Comparison of ENCODE assay signal across 20 cellular contexts in the genomic region with DNA sequence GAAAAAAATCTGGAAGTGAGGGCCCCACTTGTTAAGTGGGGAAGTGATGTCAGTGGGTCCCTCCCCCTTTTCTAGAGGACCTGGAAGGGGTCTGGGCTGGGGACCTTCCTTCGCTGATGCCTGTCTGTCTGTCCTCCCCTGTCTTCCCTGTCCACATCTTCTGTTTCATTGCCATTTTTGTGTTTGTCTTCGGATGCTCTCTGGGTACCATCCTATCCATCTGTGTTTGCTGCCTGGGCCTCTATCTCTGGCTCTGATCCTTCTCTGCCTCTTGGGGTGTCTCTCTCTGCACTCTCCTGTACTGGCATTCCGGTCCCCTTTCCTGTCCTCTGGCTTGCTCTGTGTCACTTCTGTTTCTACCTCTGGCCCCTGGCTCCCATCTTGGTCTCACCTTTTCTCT. TPM values are rescaled to one million over a fixed set of nuclear protein-coding genes. Genes with fewer than 3 reads are reported as not detected.
A peak's percentile ranks its signal among the peaks of the same experiment; 100 is the strongest.
DNase-seq lines count a peak whose midpoint lies in the region; ATAC-seq and TF ChIP-seq lines count a peak whose summit lies in the region.
"Had no signal": no experiment of that assay in that cellular context is flagged by ENCODE, and none has a peak within 500 bp of the region (broad histone marks: within the 10 kb centered on the region; RNA-seq: fewer than 3 reads in every experiment).

No MANE protein-coding gene starts in this region.

- H3K4me3 ChIP-seq in neuronal stem cell (ENCODE audit: low read length in 2 of 2) (no peak overlapping the region), brain microvascular endothelial cell (ENCODE audit: low read depth, low read length) (no peak overlapping the region)
- H3K4me3 ChIP-seq: K562, MG63, Peyer's patch, SJCRH30 had no signal

- H2BK15ac ChIP-seq in neuronal stem cell (ENCODE audit: low read length) = peak overlapping the region; percentile 80

- no peaks in the 10 kb centered on the region for H3K36me3 Mint-ChIP-seq in CD4-positive, alpha-beta T cell (ENCODE audit: low read depth)
- H3K36me3 Mint-ChIP-seq in mesothelial cell of epicardium = no peaks in the 10 kb centered on the region
- peaks cover 4 to 10% of the 10 kb centered on the region in 2 donors for H3K36me3 Mint-ChIP-seq in CD14-positive monocyte

- no peak for DNase-seq in CD4-positive, alpha-beta T cell
- DNase-seq in mesothelial cell of epicardium (ENCODE audit: low spot score in 2 of 2, unreplicated experiment in 2 of 2) = no peak
- DNase-seq in neuronal stem cell (ENCODE audit: low spot score) = no peak
- DNase-seq in CD14-positive monocyte (ENCODE audit: low spot score) = no peak
- no peak for DNase-seq in ureter (ENCODE audit: low spot score)
- DNase-seq in brain microvascular endothelial cell = no peak
- DNase-seq: AML-193, MG63, NCI-H1417, NCI-H1694 treated with DMSO at 0.1 percent for 48 hours, NCI-H2081 treated with DMSO at 0.1 percent for 48 hours, NCI-H2171 treated with DMSO at 0.1 percent for 48 hours, NCI-H526, Peyer's patch, SJCRH30 had no signal

- CTCF ChIA-PET in CD4-positive, alpha-beta T cell (lab: Charles Lee) = no interaction called here

- no peak overlapping the region for H4K8ac ChIP-seq in neuronal stem cell (ENCODE audit: low read depth, low read length)

- TF ChIP-seq CTCF in CD4-positive, alpha-beta T cell (IDR thresholded peaks at IDR 0.05) = no peak
- TF ChIP-seq CTCF in mesothelial cell of epicardium (IDR thresholded peaks at IDR 0.05; ENCODE audit: unreplicated experiment) (no peak), CD14-positive monocyte (IDR thresholded peaks at IDR 0.05) (no peak), brain microvascular endothelial cell (IDR thresholded peaks at IDR 0.05; ENCODE audit: low read depth, low read length, missing control alignments) (no peak)

- no peak overlapping the region for H3K14ac ChIP-seq in neuronal stem cell (ENCODE audit: low read length)

- no peak overlapping the region for H3K9ac ChIP-seq in neuronal stem cell (ENCODE audit: low read depth, low read length, poor library complexity)

- H3K4me1 ChIP-seq in neuronal stem cell (ENCODE audit: control insufficient read depth in 2 of 2, insufficient read depth in 1 of 2, low read depth in 1 of 2, low read length in 2 of 2) = peaks cover 29 to 34% of the 10 kb centered on the region in 2 donors
- H3K4me1 ChIP-seq: SJCRH30 had no signal

- no peak for ATAC-seq in CD4-positive, alpha-beta T cell (ENCODE audit: poor library complexity)
- ATAC-seq in GM19467 (IDR thresholded peaks at IDR 0.05; ENCODE audit: unreplicated experiment) = no peak

- WGBS in neuronal stem cell (ENCODE audit: extremely low coverage in 2 of 2, insufficient read length in 2 of 2, insufficient replicate concordance in 1 of 2), 2 donors = no CpG with 5 or more reads among the region's 3 CpGs

- intact Hi-C loops in CD4-positive, alpha-beta T cell (cut with DNase I, micrococcal nuclease) = no loop called here
- intact Hi-C loops in CD14-positive monocyte (cut with micrococcal nuclease) = no loop called here

- H3K23ac ChIP-seq in neuronal stem cell (ENCODE audit: low read depth, low read length, poor library complexity) = peak overlapping the region; percentile 85

- no peak overlapping the region for H4K91ac ChIP-seq in neuronal stem cell (ENCODE audit: low read depth, low read length, poor library complexity)

- no peak overlapping the region for H3K18ac ChIP-seq in neuronal stem cell (ENCODE audit: low read length)

- POLR2A ChIA-PET in CD4-positive, alpha-beta T cell (lab: Charles Lee) = no interaction called here

- peaks cover 2 to 20% of the 10 kb centered on the region in 2 donors for H3K36me3 ChIP-seq in neuronal stem cell (replicated peaks in 1 of 2; ENCODE audit: control insufficient read depth in 2 of 2, insufficient read depth in 2 of 2, low read length in 2 of 2)
- no peaks in the 10 kb centered on the region for H3K36me3 ChIP-seq in brain microvascular endothelial cell (replicated peaks)
- H3K36me3 ChIP-seq: MG63, Peyer's patch, SJCRH30 had no signal

- no peaks in the 10 kb centered on the region for H3K9me3 ChIP-seq in CD4-positive, alpha-beta T cell (ENCODE audit: control insufficient read depth, low read length)
- H3K9me3 ChIP-seq in neuronal stem cell (replicated peaks in 1 of 2; ENCODE audit: control insufficient read depth in 2 of 2, insufficient read depth in 1 of 2, low read depth in 1 of 2, low read length in 2 of 2) = no peaks in the 10 kb centered on the region
- H3K9me3 ChIP-seq: MG63, Peyer's patch, SJCRH30 had no signal

- H2BK120ac ChIP-seq in neuronal stem cell (ENCODE audit: low read depth, low read length) = peak overlapping the region; percentile 5

- H3K4me2 ChIP-seq in neuronal stem cell (ENCODE audit: insufficient read depth, low read length, poor library complexity, severe bottlenecking) = no peak overlapping the region

- H2BK5ac ChIP-seq in neuronal stem cell (ENCODE audit: low read length) = no peak overlapping the region

- peaks cover 71% of the 10 kb centered on the region for H3K27me3 Mint-ChIP-seq in CD4-positive, alpha-beta T cell
- H3K27me3 Mint-ChIP-seq in mesothelial cell of epicardium (ENCODE audit: low read depth) (peaks cover 69% of the 10 kb centered on the region), CD14-positive monocyte (ENCODE audit: low read depth in 3 of 3) (peaks cover 72 to 85% (median 83%) of the 10 kb centered on the region in 3 donors)

- H3K27me3 ChIP-seq in CD4-positive, alpha-beta T cell (ENCODE audit: control insufficient read depth, insufficient read depth, low read length) = peaks cover 80% of the 10 kb centered on the region
- H3K27me3 ChIP-seq in neuronal stem cell (ENCODE audit: control insufficient read depth in 3 of 3, insufficient read depth in 3 of 3, low read depth in 1 of 3, low read length in 3 of 3) (peaks cover 0 to 3% (median 0%) of the 10 kb centered on the region in 3 experiments), brain microvascular endothelial cell (replicated peaks) (peaks cover 54% of the 10 kb centered on the region)

- H3K79me1 ChIP-seq in neuronal stem cell (ENCODE audit: low read depth, low read length) = peaks cover 2% of the 10 kb centered on the region

- H3K4me1 Mint-ChIP-seq in CD4-positive, alpha-beta T cell (ENCODE audit: low read depth) = peaks cover 19% of the 10 kb centered on the region
- peaks cover 3% of the 10 kb centered on the region for H3K4me1 Mint-ChIP-seq in mesothelial cell of epicardium
- peaks cover 12% of the 10 kb centered on the region for H3K4me1 Mint-ChIP-seq in CD14-positive monocyte

- H2AFZ ChIP-seq in neuronal stem cell (ENCODE audit: low read length) = no peak overlapping the region

- H3K4ac ChIP-seq in neuronal stem cell (ENCODE audit: low read length) = no peak overlapping the region

- in situ Hi-C loops in brain microvascular endothelial cell (cut with HindIII; ENCODE audit: low pct_ligation_motif_present, low sequenced_read_pairs) = no loop called here

- H2BK12ac ChIP-seq in neuronal stem cell (ENCODE audit: low read length) = no peak overlapping the region

- no peak overlapping the region for H3K27ac Mint-ChIP-seq in CD4-positive, alpha-beta T cell
- H3K27ac Mint-ChIP-seq in mesothelial cell of epicardium = no peak overlapping the region
- no peak overlapping the region for H3K27ac Mint-ChIP-seq in CD14-positive monocyte

- H3K9me3 Mint-ChIP-seq in CD4-positive, alpha-beta T cell = no peaks in the 10 kb centered on the region
- H3K9me3 Mint-ChIP-seq in mesothelial cell of epicardium = no peaks in the 10 kb centered on the region
- peaks cover 0 to 22% (median 9%) of the 10 kb centered on the region in 7 donors for H3K9me3 Mint-ChIP-seq in CD14-positive monocyte

- H3K4me3 Mint-ChIP-seq in CD4-positive, alpha-beta T cell = peak overlapping the region; percentile 8
- H3K4me3 Mint-ChIP-seq in mesothelial cell of epicardium (peak overlapping the region; percentile 2), CD14-positive monocyte (peak overlapping the region in 1 of 2 donors; percentile 44)

- H2AK5ac ChIP-seq in neuronal stem cell (ENCODE audit: low read depth, low read length) = no peak overlapping the region

- no peak overlapping the region for H3K27ac ChIP-seq in CD4-positive, alpha-beta T cell (ENCODE audit: low read depth, low read length)
- H3K27ac ChIP-seq in angular gyrus (ENCODE audit: low read depth, low read length) (peak overlapping the region; percentile 77), neuronal stem cell (replicated peaks; ENCODE audit: low read length) (no peak overlapping the region), brain microvascular endothelial cell (no peak overlapping the region)
- H3K27ac ChIP-seq: Peyer's patch, SJCRH30 had no signal

RNA-seq across cellular contexts. Expression of gene TMEM151B, which starts 2.3 kb away (rescaled TPM):
- not detected for total RNA-seq in CD4-positive, alpha-beta T cell
- total RNA-seq in mesothelial cell of epicardium (0.45 to 0.80 TPM (median 0.56 TPM) in 3 replicates), ureter (not detected)
- 3.9 TPM for polyA plus RNA-seq in neuronal stem cell (2013, experiment 1 of 2)
- polyA plus RNA-seq in neuronal stem cell (2013, experiment 2 of 2) = 3.6 TPM
- polyA plus RNA-seq in CD14-positive monocyte = not detected
- total RNA-seq: K562, LHCN-M2 had no signal
- polyA plus RNA-seq: AG04450, K562 had no signal

RNA-seq across cellular contexts. Expression of gene NFKBIE, which starts 7.2 kb away (rescaled TPM):
- total RNA-seq in CD4-positive, alpha-beta T cell = 10 to 100 TPM; 43.0 to 43.1 TPM
- total RNA-seq in mesothelial cell of epicardium = 8.9 to 9.7 TPM (median 9.2 TPM) in 3 replicates
- 9.5 TPM for polyA plus RNA-seq in neuronal stem cell (2013, experiment 1 of 2)
- 9.0 TPM for polyA plus RNA-seq in neuronal stem cell (2013, experiment 2 of 2)
- polyA plus RNA-seq in CD14-positive monocyte = 10 to 100 TPM; 19.9 to 23.2 TPM
- total RNA-seq in ureter = 8.0 TPM

RNA-seq across cellular contexts. Expression of gene SLC35B2, which starts 15.2 kb away (rescaled TPM):
- 1 to 10 TPM; 6.4 to 7.0 TPM for total RNA-seq in CD4-positive, alpha-beta T cell
- total RNA-seq in mesothelial cell of epicardium = 33.4 to 38.2 TPM (median 37.1 TPM) in 3 replicates
- polyA plus RNA-seq in neuronal stem cell (2013, experiment 1 of 2) = 42.4 TPM
- 41.6 TPM for polyA plus RNA-seq in neuronal stem cell (2013, experiment 2 of 2)
- 10 to 100 TPM; 17.4 to 30.6 TPM for polyA plus RNA-seq in CD14-positive monocyte
- 33.6 TPM for total RNA-seq in ureter

RNA-seq across cellular contexts. Expression of gene HSP90AB1, which starts 25.6 kb away (rescaled TPM):
- total RNA-seq in CD4-positive, alpha-beta T cell = 100 to 1,000 TPM; 401 to 405 TPM
- total RNA-seq in mesothelial cell of epicardium (992 to 1,038 TPM (median 1,015 TPM) in 3 replicates), ureter (936 TPM)
- polyA plus RNA-seq in neuronal stem cell (2013, experiment 1 of 2) = 1,143 TPM
- polyA plus RNA-seq in neuronal stem cell (2013, experiment 2 of 2) = 1,131 TPM
- polyA plus RNA-seq in CD14-positive monocyte = 100 to 1,000 TPM; 119 to 145 TPM

RNA-seq across cellular contexts. Expression of gene AARS2, which starts 40.6 kb away (rescaled TPM):
- 10 to 100 TPM; 12.0 to 12.7 TPM for total RNA-seq in CD4-positive, alpha-beta T cell
- total RNA-seq in mesothelial cell of epicardium (31.6 to 33.5 TPM (median 33.4 TPM) in 3 replicates), ureter (17.4 TPM)
- 6.0 TPM for polyA plus RNA-seq in neuronal stem cell (2013, experiment 1 of 2)
- 6.0 TPM for polyA plus RNA-seq in neuronal stem cell (2013, experiment 2 of 2)
- polyA plus RNA-seq in CD14-positive monocyte = 1 to 10 TPM; 1.8 to 3.2 TPM
